Comparison of ENCODE assay signal across 8 cellular contexts in genomic region chr2:113198048-113198789, GRCh38. TPM values are rescaled to one million over a fixed set of nuclear protein-coding genes. Genes with fewer than 3 reads are reported as not detected.
DNase-seq lines count a peak whose midpoint lies in the region; ATAC-seq, FAIRE-seq and TF ChIP-seq lines count a peak whose summit lies in the region.

No MANE protein-coding gene starts in this region.

- no peaks in the 10 kb centered on the region for H3K36me3 Mint-ChIP-seq in endodermal cell (ENCODE audit: low read depth)
- H3K36me3 Mint-ChIP-seq in naive thymus-derived CD4-positive, alpha-beta T cell: peaks cover 10 to 55% (median 19%) of the 10 kb centered on the region in 5 donors

- CTCF ChIA-PET in naive thymus-derived CD4-positive, alpha-beta T cell (lab: Charles Lee): interaction anchor here (0.6 to 17.9 kb wide), 18 partner anchors 10 to 212 kb away, joined by 3 to 356 read pairs (median 4); partner anchors contain the start of gene PSD4

- intact Hi-C loops in heart right ventricle (cut with DNase I) (loop anchor here in 6 of 10 donors (2.0 to 10.0 kb wide), 6 partner anchors 56 to 116 kb away; no protein-coding TSS in a partner anchor), left cardiac atrium (cut with DNase I) (loop anchor here in 1 of 2 donors (5.0 kb wide), 1 partner anchor 61 kb away; no protein-coding TSS in a partner anchor), aorta (cut with DNase I) (loop anchor here in 1 of 2 donors (5.0 kb wide), 1 partner anchor 61 kb away; no protein-coding TSS in a partner anchor)
- intact Hi-C loops in naive thymus-derived CD4-positive, alpha-beta T cell (cut with micrococcal nuclease): loop anchor here (2.0 to 5.0 kb wide), 3 partner anchors 41 to 213 kb away; no protein-coding TSS in a partner anchor

- H3K4me3 ChIP-seq in heart right ventricle (peak overlapping the region; percentile 57 to 90 (median 82)), endodermal cell (ENCODE audit: low read length) (peak overlapping the region; percentile 77), aorta (ENCODE audit: low read length in 2 of 2) (peak overlapping the region; percentile 61 to 81)
- no peak overlapping the region for H3K4me3 ChIP-seq in naive thymus-derived CD4-positive, alpha-beta T cell (ENCODE audit: low read length)

- TF ChIP-seq POLR2A in GM12891 (IDR thresholded peaks at IDR 0.05; ENCODE audit: low read depth, low read length): no peak

- H3K27me3 ChIP-seq in heart right ventricle (no peaks in the 10 kb centered on the region), endodermal cell (ENCODE audit: control insufficient read depth, insufficient read depth, low read length, poor library complexity, severe bottlenecking) (peaks cover 27% of the 10 kb centered on the region), aorta (ENCODE audit: control insufficient read depth in 1 of 2, insufficient read depth in 2 of 2, low read length in 1 of 2) (no peaks in the 10 kb centered on the region)
- H3K27me3 ChIP-seq in naive thymus-derived CD4-positive, alpha-beta T cell (ENCODE audit: control insufficient read depth in 2 of 2, insufficient read depth in 2 of 2, low read length in 2 of 2): no peaks in the 10 kb centered on the region

- H3K9me3 Mint-ChIP-seq in endodermal cell: no peaks in the 10 kb centered on the region
- H3K9me3 Mint-ChIP-seq in naive thymus-derived CD4-positive, alpha-beta T cell: no peaks in the 10 kb centered on the region

- no peaks in the 10 kb centered on the region for H3K4me1 Mint-ChIP-seq in endodermal cell
- H3K4me1 Mint-ChIP-seq in naive thymus-derived CD4-positive, alpha-beta T cell: peaks cover 0 to 58% (median 5%) of the 10 kb centered on the region in 7 donors

- POLR2A ChIA-PET in naive thymus-derived CD4-positive, alpha-beta T cell (lab: Charles Lee): interaction anchor here (1.0 to 3.5 kb wide), 7 partner anchors 19 to 60 kb away, joined by 3 to 32 read pairs (median 6); partner anchors contain the start of gene PSD4

- TF ChIP-seq CTCF in heart right ventricle (IDR thresholded peaks at IDR 0.05): no peak
- no peak for TF ChIP-seq CTCF in endodermal cell (conservative IDR thresholded peaks at IDR 0.05)

- ATAC-seq in heart right ventricle: peak in 1 of 8 donors; percentile 16
- ATAC-seq in left cardiac atrium: no peak
- ATAC-seq in naive thymus-derived CD4-positive, alpha-beta T cell: no peak
- peak; percentile 24 for ATAC-seq in aorta (ENCODE audit: low FRiP score)

- peak overlapping the region; percentile 59 for H3K4me3 Mint-ChIP-seq in endodermal cell
- no peak overlapping the region for H3K4me3 Mint-ChIP-seq in naive thymus-derived CD4-positive, alpha-beta T cell

- H3K27me3 Mint-ChIP-seq in endodermal cell (ENCODE audit: insufficient read depth): peaks cover 28% of the 10 kb centered on the region
- no peaks in the 10 kb centered on the region for H3K27me3 Mint-ChIP-seq in naive thymus-derived CD4-positive, alpha-beta T cell

- H3K9me3 ChIP-seq in heart right ventricle: no peaks in the 10 kb centered on the region
- H3K9me3 ChIP-seq in endodermal cell (ENCODE audit: control insufficient read depth, low read length): no peaks in the 10 kb centered on the region
- no peaks in the 10 kb centered on the region for H3K9me3 ChIP-seq in naive thymus-derived CD4-positive, alpha-beta T cell (ENCODE audit: control insufficient read depth in 2 of 3, low read length in 3 of 3)
- no peaks in the 10 kb centered on the region for H3K9me3 ChIP-seq in aorta (ENCODE audit: control insufficient read depth, low read length)

- no peak for FAIRE-seq in GM12891 (lab: Jason Lieb, UNC)

- H3K36me3 ChIP-seq in heart right ventricle (peaks cover 0 to 82% (median 0%) of the 10 kb centered on the region in 9 donors), endodermal cell (ENCODE audit: control insufficient read depth, insufficient read depth, low read length) (no peaks in the 10 kb centered on the region), aorta (ENCODE audit: control insufficient read depth in 1 of 2, insufficient read depth in 2 of 2, low read length in 1 of 2) (no peaks in the 10 kb centered on the region)
- peaks cover 33 to 98% (median 44%) of the 10 kb centered on the region in 3 experiments for H3K36me3 ChIP-seq in naive thymus-derived CD4-positive, alpha-beta T cell (ENCODE audit: control insufficient read depth in 2 of 3, insufficient read depth in 3 of 3, low read length in 3 of 3)

- H3K27ac Mint-ChIP-seq in endodermal cell: no peak overlapping the region
- H3K27ac Mint-ChIP-seq in naive thymus-derived CD4-positive, alpha-beta T cell: peak overlapping the region in 7 of 9 donors; percentile 17 to 85 (median 52)

- peak overlapping the region in 3 of 10 donors; percentile 43 to 81 (median 46) for H3K27ac ChIP-seq in heart right ventricle
- H3K27ac ChIP-seq in endodermal cell (ENCODE audit: low read depth, low read length): no peak overlapping the region
- peak overlapping the region; percentile 44 for H3K27ac ChIP-seq in naive thymus-derived CD4-positive, alpha-beta T cell (ENCODE audit: low read depth, low read length)
- H3K27ac ChIP-seq in aorta (ENCODE audit: low read depth in 1 of 2, low read length in 2 of 2): no peak overlapping the region

- peaks cover 0 to 15% (median 7%) of the 10 kb centered on the region in 9 donors for H3K4me1 ChIP-seq in heart right ventricle
- H3K4me1 ChIP-seq in endodermal cell (ENCODE audit: control insufficient read depth, insufficient read depth, low read length): no peaks in the 10 kb centered on the region
- H3K4me1 ChIP-seq in naive thymus-derived CD4-positive, alpha-beta T cell (ENCODE audit: control insufficient read depth in 2 of 2, insufficient read depth in 2 of 2, low read length in 2 of 2): peaks cover 0 to 7% of the 10 kb centered on the region in 2 donors
- no peaks in the 10 kb centered on the region for H3K4me1 ChIP-seq in aorta (ENCODE audit: control insufficient read depth in 1 of 2, insufficient read depth in 2 of 2, low read length in 2 of 2)

- 58 to 61% methylated on average over 32 of the region's 32 CpGs for WGBS in heart right ventricle, 2 donors
- WGBS in endodermal cell (ENCODE audit: insufficient coverage in 1 of 2, insufficient read length in 1 of 2), 2 experiments: 66 to 87% methylated on average over 16 to 32 of the region's 32 CpGs
- 66% methylated on average over 30 to 32 of the region's 32 CpGs for WGBS in aorta, 2 donors

- H3K9ac ChIP-seq in endodermal cell (ENCODE audit: extremely low read depth, low read length, poor library complexity, severe bottlenecking): peak overlapping the region; percentile 25

- no peak for DNase-seq in heart right ventricle
- DNase-seq in left cardiac atrium: no peak
- no peak for DNase-seq in endodermal cell
- DNase-seq in naive thymus-derived CD4-positive, alpha-beta T cell: no peak
- no peak for DNase-seq in aorta
- no peak for DNase-seq in DMS53 (lab: John Stamatoyannopoulos, UW)
- no peak for DNase-seq in cerebellar nuclear complex (lab: John Stamatoyannopoulos, UW)
- DNase-seq in GM12891 (ENCODE audit: insufficient read length, low spot score): no peak

TF ChIP-seq in GM12891, 5 proteins besides CTCF, POLR2A, EP300 and RAD21:
- no peak for TF ChIP-seq TAF1 (IDR thresholded peaks at IDR 0.05; ENCODE audit: low read depth, low read length)
- no peak for TF ChIP-seq POU2F2 (IDR thresholded peaks at IDR 0.05; ENCODE audit: low read depth, low read length)
- no peak for TF ChIP-seq SPI1 (IDR thresholded peaks at IDR 0.05; ENCODE audit: low read depth, low read length)
- TF ChIP-seq POLR2AphosphoS5 (IDR thresholded peaks at IDR 0.05; ENCODE audit: low read depth, low read length): no peak
- no peak for TF ChIP-seq PAX5 (IDR thresholded peaks at IDR 0.05; ENCODE audit: insufficient read depth, low read length, severe bottlenecking)

RNA-seq across cellular contexts. Expression of gene PSD4, which starts 24.4 kb away (rescaled TPM):
- 10 to 100 TPM in 1 of 10 donors, 1 to 10 TPM in 9; 1.0 to 13.0 (median 2.1) TPM for total RNA-seq in heart right ventricle
- 1 to 10 TPM; 1.0 to 1.3 TPM for polyA plus RNA-seq in heart right ventricle
- 1 to 10 TPM; 4.1 to 4.4 TPM for total RNA-seq in left cardiac atrium
- 10 to 100 TPM in 1 of 2 donors, 1 to 10 TPM in 1; 5.2 to 13.3 TPM for total RNA-seq in endodermal cell
- 1.6 TPM for polyA plus RNA-seq in endodermal cell (2013, experiment 1 of 2)
- 1.7 TPM for polyA plus RNA-seq in endodermal cell (2013, experiment 2 of 2)
- total RNA-seq in naive thymus-derived CD4-positive, alpha-beta T cell: 100 to 1,000 TPM in 4 of 5 experiments, 10 to 100 TPM in 1; 96.4 to 399 (median 167) TPM
- polyA plus RNA-seq in naive thymus-derived CD4-positive, alpha-beta T cell: 10 to 100 TPM; 28.0 to 50.4 TPM
- 10 to 100 TPM in 1 of 2 donors, 1 to 10 TPM in 1; 9.5 to 17.8 TPM for total RNA-seq in aorta
- 1 to 10 TPM in 1 of 2 donors, under 1 TPM in 1; 0.79 to 3.5 TPM for polyA plus RNA-seq in aorta
- 57.5 TPM for polyA plus RNA-seq in GM12891 (2012; ENCODE audit: low read depth, missing spikeins)

Comparison
In these comparisons a context has a peak if more than half of its experiments do, and no peak if none do; other contexts are left out.
1. RNA of gene PSD4, which starts 24.4 kb away (total RNA-seq): 96.4 to 399 TPM in naive thymus-derived CD4-positive, alpha-beta T cell; 9.5 to 17.8 TPM in aorta, 5.2 to 13.3 TPM in endodermal cell, 4.1 to 4.4 TPM in left cardiac atrium and 1.0 to 13.0 TPM in heart right ventricle; every median in the first group is over 4 times any median in the second.